Comparison of ENCODE assay signal across 15 cellular contexts in the genomic region with DNA sequence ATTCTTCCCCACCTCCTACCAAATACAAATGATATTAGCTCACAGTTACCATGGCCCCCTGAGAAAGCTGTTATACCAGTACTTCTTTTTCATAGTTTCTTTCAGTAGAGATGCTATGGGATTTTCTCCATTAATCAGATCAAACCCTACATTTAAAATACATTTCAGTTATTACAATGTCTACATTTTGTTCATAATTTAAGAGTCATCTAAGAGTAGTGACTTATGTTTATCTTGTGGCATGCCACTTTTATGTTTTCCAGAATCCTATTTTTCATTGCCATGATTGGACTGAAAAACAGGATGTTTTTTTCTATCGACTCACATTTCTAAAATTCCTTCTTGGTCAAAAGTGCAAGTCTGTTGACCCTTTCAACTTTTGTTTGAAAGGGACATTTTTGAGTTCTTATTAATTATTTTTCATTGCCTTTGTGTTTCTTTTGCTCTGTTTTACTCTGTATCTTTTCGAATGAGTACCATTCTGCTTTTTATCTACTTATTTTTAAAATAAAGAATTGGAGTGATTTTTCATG.
DNase-seq lines count a peak whose midpoint lies in the region; ATAC-seq and TF ChIP-seq lines count a peak whose summit lies in the region.
"Had no signal": no experiment of that assay in that cellular context is flagged by ENCODE, and none has a peak within 500 bp of the region (broad histone marks: within the 10 kb centered on the region; RNA-seq: fewer than 3 reads in every experiment).

No MANE protein-coding gene starts in this region.

- no peaks in the 10 kb centered on the region for H3K27me3 ChIP-seq in prostate gland (replicated peaks; ENCODE audit: insufficient read depth)
- H3K27me3 ChIP-seq: heart left ventricle had no signal

- H3K36me3 ChIP-seq in prostate gland: no peaks in the 10 kb centered on the region
- H3K36me3 ChIP-seq: heart left ventricle had no signal

- H3K27ac ChIP-seq in prostate gland: no peak overlapping the region
- H3K27ac ChIP-seq: epithelial cell of prostate, SK-N-MC had no signal

- WGBS in prostate gland: 79% methylated on average over 2 of the region's 2 CpGs

- peak; percentile 59 for ATAC-seq in sciatic nerve
- ATAC-seq in GM21360 (IDR thresholded peaks at IDR 0.05; ENCODE audit: unreplicated experiment): no peak
- ATAC-seq in GM21367 (IDR thresholded peaks at IDR 0.05; ENCODE audit: unreplicated experiment): no peak
- ATAC-seq: heart left ventricle; stimulated activated naive CD8-positive, alpha-beta T cell treated with anti-CD3 and anti-CD28 coated beads, Interleukin-15, Interleukin-2, amounts not matched to agents 100 U/mL and 50 U/mL, for 24 hours had no signal

- no peak overlapping the region for H3K4me3 ChIP-seq in prostate gland
- H3K4me3 ChIP-seq: heart left ventricle, SK-N-MC had no signal

- no peaks in the 10 kb centered on the region for H3K9me3 ChIP-seq in prostate gland
- H3K9me3 ChIP-seq: heart left ventricle had no signal

- no peaks in the 10 kb centered on the region for H3K4me1 ChIP-seq in prostate gland (replicated peaks)
- H3K4me1 ChIP-seq: heart left ventricle had no signal

- intact Hi-C loops in sciatic nerve (cut with DNase I): no loop called here
- intact Hi-C loops in prostate gland (cut with DNase I): no loop called here

- TF ChIP-seq POLR2A in prostate gland (IDR thresholded peaks at IDR 0.05): no peak

- DNase-seq in EH (ENCODE audit: low read depth) (peak; percentile 82), amniotic epithelial cell (ENCODE audit: low read depth) (peak; percentile 58), foreskin melanocyte (peak; percentile 29), sciatic nerve (ENCODE audit: low spot score) (no peak), prostate gland (ENCODE audit: low spot score) (no peak)
- no peak for DNase-seq in activated CD4-positive, alpha-beta T cell treated with anti-CD3 and anti-CD28 coated beads, Interleukin-2, amount 50 U/mL, for 4 hours
- DNase-seq: activated CD4-positive, alpha-beta T cell treated with anti-CD3 and anti-CD28 coated beads, Interleukin-2, amount 10 ng/mL, durations not matched to agents 24 days and 14 days; activated naive CD8-positive, alpha-beta T cell treated with anti-CD3 and anti-CD28 coated beads for 36 hours; heart left ventricle; NCI-H187; stimulated activated naive CD8-positive, alpha-beta T cell treated with anti-CD3 and anti-CD28 coated beads, Interleukin-15, Interleukin-2, amounts not matched to agents 100 U/mL and 50 U/mL, for 24 hours had no signal

- TF ChIP-seq CTCF in prostate gland (IDR thresholded peaks at IDR 0.05): no peak

Comparison
In these comparisons a context has a peak if more than half of its experiments do, and no peak if none do; other contexts are left out.
1. DNase-seq: peak in EH (single experiment), amniotic epithelial cell (single experiment) and foreskin melanocyte (single experiment); none in sciatic nerve (single experiment), prostate gland (single experiment) and activated CD4-positive, alpha-beta T cell treated with anti-CD3 and anti-CD28 coated beads, Interleukin-2, amount 50 U/mL, for 4 hours (0 of 2).